In the genomic region with DNA sequence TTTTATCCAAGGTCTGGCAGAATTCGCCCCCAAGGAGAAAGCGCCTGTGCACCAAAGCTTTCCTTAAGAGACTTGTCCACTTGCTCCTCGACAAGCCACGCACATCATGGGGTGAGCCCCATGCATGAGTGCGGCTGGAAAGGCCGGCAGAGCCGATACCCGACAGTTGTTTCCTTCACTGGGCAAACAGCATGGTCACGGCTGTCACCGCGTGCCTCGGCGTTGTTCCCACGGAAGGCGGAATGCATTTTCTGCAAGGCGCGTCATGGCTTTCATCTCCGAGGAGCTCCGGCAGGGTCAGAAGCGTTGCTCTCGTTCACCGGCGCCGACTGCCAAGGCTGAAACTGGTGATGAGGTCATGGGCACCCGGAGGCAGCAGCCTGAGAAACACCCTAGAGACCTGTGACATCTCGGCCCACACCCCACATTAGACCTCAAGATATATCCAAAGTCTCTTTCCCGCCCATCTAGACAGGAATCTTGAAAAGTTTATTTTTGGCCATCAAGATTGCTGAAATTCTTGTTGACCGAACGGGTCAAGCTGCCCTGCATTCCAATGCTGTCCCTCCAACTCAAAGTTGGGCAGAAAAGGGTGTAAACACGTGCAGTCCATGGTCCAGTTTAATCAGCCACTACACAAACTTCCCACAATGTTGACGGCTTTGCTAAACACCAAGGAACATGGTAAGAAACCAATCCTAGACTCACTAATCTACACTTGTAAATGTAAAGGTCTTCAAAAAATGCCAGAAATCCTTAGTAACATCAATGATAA, we compare ENCODE assay signal across 7 cellular contexts.
DNase-seq lines count a peak whose midpoint lies in the region; ATAC-seq and TF ChIP-seq lines count a peak whose summit lies in the region.

No MANE protein-coding gene starts in this region.

- DNase-seq in GM04504 (ENCODE audit: low read depth) = peak; percentile 53
- peak; percentile 34 to 70 for DNase-seq in NCI-H526 (lab: John Stamatoyannopoulos, UW)
- peak; percentile 84 for DNase-seq in choroid plexus epithelial cell (ENCODE audit: low read depth)
- DNase-seq in kidney glomerular epithelial cell (lab: John Stamatoyannopoulos, UW) = peak; percentile 68
- peak; percentile 37 for DNase-seq in smooth muscle cell of the brain vasculature (ENCODE audit: low read depth, low spot score)
- DNase-seq in GM13976 (ENCODE audit: low spot score) = no peak

- ATAC-seq in GM18517 (IDR thresholded peaks at IDR 0.05; ENCODE audit: unreplicated experiment) = no peak

- no peak for TF ChIP-seq CTCF in choroid plexus epithelial cell (conservative IDR thresholded peaks at IDR 0.05; ENCODE audit: low read depth, low read length)
- TF ChIP-seq CTCF in GM13976 (IDR thresholded peaks at IDR 0.05; ENCODE audit: borderline replicate concordance, control extremely low read depth, extremely low read depth, insufficient read depth, missing control alignments) = no peak

- peak overlapping the region; percentile 86 for H3K4me3 ChIP-seq in choroid plexus epithelial cell (ENCODE audit: low read depth, low read length)

- in situ Hi-C loops in GM13976 (cut with MboI; ENCODE audit: low sequenced_read_pairs, unreplicated experiment) = no loop called here
